1 cellular context compared by ENCODE assay signal in genomic region chr2:98752711-98753110, GRCh38. TPM values are rescaled to one million over a fixed set of nuclear protein-coding genes. Genes with fewer than 3 reads are reported as not detected.
"Had no signal": no experiment of that assay in that cellular context is flagged by ENCODE, and none has a peak within 500 bp of the region (broad histone marks: within the 10 kb centered on the region; RNA-seq: fewer than 3 reads in every experiment).

No MANE protein-coding gene starts in this region.

RNA-seq across cellular contexts. Expression of gene MGAT4A, which starts 21.8 kb away (rescaled TPM):
- polyA plus RNA-seq: GM23248 had no signal
